In genomic region chr14:103384450-103385152, GRCh38 we compare ENCODE assay signal across 8 cellular contexts. TPM values are rescaled to one million over a fixed set of nuclear protein-coding genes. Genes with fewer than 3 reads are reported as not detected.
DNase-seq lines count a peak whose midpoint lies in the region; ATAC-seq and TF ChIP-seq lines count a peak whose summit lies in the region.

No MANE protein-coding gene starts in this region.

- peaks cover 0 to 8% (median 2%) of the 10 kb centered on the region in 5 experiments for H3K9me3 Mint-ChIP-seq in brain

- H3K4me1 ChIP-seq in mesenchymal stem cell (ENCODE audit: control insufficient read depth, insufficient read depth, low read depth, low read length) = peaks cover 14% of the 10 kb centered on the region

- H3K79me1 ChIP-seq in mesenchymal stem cell (replicated peaks; ENCODE audit: low read length, poor library complexity, severe bottlenecking) = no peaks in the 10 kb centered on the region

- WGBS in mesenchymal stem cell = 13% methylated on average over 31 of the region's 31 CpGs

- peak; percentile 5 for ATAC-seq in HG03439 (IDR thresholded peaks at IDR 0.05; ENCODE audit: unreplicated experiment)
- no peak for ATAC-seq in HG03469 (IDR thresholded peaks at IDR 0.05; ENCODE audit: unreplicated experiment)

- H2AFZ ChIP-seq in mesenchymal stem cell (ENCODE audit: low read depth, low read length) = peak overlapping the region; percentile 79

- H3K9ac ChIP-seq in mesenchymal stem cell (ENCODE audit: low read length) = peak overlapping the region; percentile 99

- no peak for TF ChIP-seq CTCF in brain (conservative IDR thresholded peaks at IDR 0.05)

- H3K14ac ChIP-seq in mesenchymal stem cell (ENCODE audit: low read length in 2 of 2) = peak overlapping the region in 1 of 2 experiments; percentile 12

- no peaks in the 10 kb centered on the region for H3K36me3 ChIP-seq in mesenchymal stem cell (ENCODE audit: control insufficient read depth in 1 of 2, insufficient read depth in 2 of 2, low read depth in 1 of 2, low read length in 2 of 2)

- H3K4ac ChIP-seq in mesenchymal stem cell (ENCODE audit: low read depth in 1 of 2, low read length in 2 of 2) = peak overlapping the region in 1 of 2 experiments; percentile 43

- H3K18ac ChIP-seq in mesenchymal stem cell (ENCODE audit: low read depth in 1 of 2, low read length in 2 of 2) = peak overlapping the region; percentile 59 to 75

- DNase-seq in DMS 273 (lab: John Stamatoyannopoulos, UW; ENCODE audit: unreplicated experiment) = peak; percentile 50
- DNase-seq in DMS 273 treated with DMSO at 0.1 percent for 48 hours (lab: John Stamatoyannopoulos, UW) = no peak
- DNase-seq in mesenchymal stem cell = no peak
- no peak for DNase-seq in mucosa of gallbladder (ENCODE audit: low spot score)
- DNase-seq in SK-N-DZ (ENCODE audit: low spot score) = no peak

- peak overlapping the region; percentile 90 to 95 (median 93) for H3K4me3 Mint-ChIP-seq in brain

- peaks cover 15% of the 10 kb centered on the region for H3K36me3 Mint-ChIP-seq in brain

- peak overlapping the region; percentile 93 for H3K4me2 ChIP-seq in mesenchymal stem cell (ENCODE audit: low read length, poor library complexity, severe bottlenecking)

- peak overlapping the region in 1 of 2 experiments; percentile 82 for H2BK12ac ChIP-seq in mesenchymal stem cell (ENCODE audit: low read length in 2 of 2)

- no peak overlapping the region for H2BK5ac ChIP-seq in mesenchymal stem cell (ENCODE audit: low read depth, low read length, poor library complexity, severe bottlenecking)

- H2BK15ac ChIP-seq in mesenchymal stem cell (ENCODE audit: low read depth, poor library complexity, severe bottlenecking) = peak overlapping the region; percentile 16

- no peak overlapping the region for H2AK5ac ChIP-seq in mesenchymal stem cell (ENCODE audit: low read length, severe bottlenecking)

- peak overlapping the region; percentile 97 to 99 (median 98) for H3K27ac Mint-ChIP-seq in brain

- H3K27me3 ChIP-seq in mesenchymal stem cell (ENCODE audit: control insufficient read depth in 1 of 2, insufficient read depth in 1 of 2, low read length in 2 of 2) = no peaks in the 10 kb centered on the region

- H2BK120ac ChIP-seq in mesenchymal stem cell (ENCODE audit: low read depth, low read length) = no peak overlapping the region

- H3K27ac ChIP-seq in mesenchymal stem cell (ENCODE audit: low read length, poor library complexity, severe bottlenecking) = peak overlapping the region; percentile 81

- H3K4me3 ChIP-seq in mesenchymal stem cell (ENCODE audit: insufficient read depth in 1 of 2, low read depth in 1 of 2, low read length in 2 of 2) = peak overlapping the region; percentile 62 to 100

- no peaks in the 10 kb centered on the region for H3K9me3 ChIP-seq in mesenchymal stem cell (ENCODE audit: control insufficient read depth, low read length)

- no peak overlapping the region for H3K23ac ChIP-seq in mesenchymal stem cell (ENCODE audit: low read length in 2 of 2)

- peaks cover 39% of the 10 kb centered on the region for H3K4me1 Mint-ChIP-seq in brain

- H4K91ac ChIP-seq in mesenchymal stem cell (ENCODE audit: low read length) = no peak overlapping the region

- H3K27me3 Mint-ChIP-seq in brain = peaks cover 31% of the 10 kb centered on the region

- peak overlapping the region; percentile 72 for H4K8ac ChIP-seq in mesenchymal stem cell (ENCODE audit: low read length)

RNA-seq across cellular contexts. Expression of gene MARK3, which starts 0.6 kb away (rescaled TPM):
- polyA plus RNA-seq in brain (ENCODE audit: insufficient read depth, low read depth, low replicate concordance) = 38.2 TPM
- polyA plus RNA-seq in mesenchymal stem cell (2013, experiment 1 of 2) = 51.9 TPM
- 50.3 TPM for polyA plus RNA-seq in mesenchymal stem cell (2013, experiment 2 of 2)
- 72.3 TPM for total RNA-seq in mucosa of gallbladder
- polyA plus RNA-seq in SK-N-DZ (2014; cell fraction: cytosol; rRNA removed) = 22.5 and 28.3 TPM in 2 replicates
- polyA plus RNA-seq in SK-N-DZ (2014; cell fraction: nucleus; rRNA removed) = 39.1 and 41.1 TPM in 2 replicates

RNA-seq across cellular contexts. Expression of gene EIF5, which starts 50.6 kb away (rescaled TPM):
- 56.1 TPM for polyA plus RNA-seq in brain (ENCODE audit: insufficient read depth, low read depth, low replicate concordance)
- 243 TPM for polyA plus RNA-seq in mesenchymal stem cell (2013, experiment 1 of 2)
- polyA plus RNA-seq in mesenchymal stem cell (2013, experiment 2 of 2) = 253 TPM
- 265 TPM for total RNA-seq in mucosa of gallbladder
- polyA plus RNA-seq in SK-N-DZ (2014; cell fraction: cytosol; rRNA removed) = 70.0 and 80.3 TPM in 2 replicates
- 54.4 and 60.3 TPM in 2 replicates for polyA plus RNA-seq in SK-N-DZ (2014; cell fraction: nucleus; rRNA removed)
